ENCODE assay signal across 10 cellular contexts in the genomic region with DNA sequence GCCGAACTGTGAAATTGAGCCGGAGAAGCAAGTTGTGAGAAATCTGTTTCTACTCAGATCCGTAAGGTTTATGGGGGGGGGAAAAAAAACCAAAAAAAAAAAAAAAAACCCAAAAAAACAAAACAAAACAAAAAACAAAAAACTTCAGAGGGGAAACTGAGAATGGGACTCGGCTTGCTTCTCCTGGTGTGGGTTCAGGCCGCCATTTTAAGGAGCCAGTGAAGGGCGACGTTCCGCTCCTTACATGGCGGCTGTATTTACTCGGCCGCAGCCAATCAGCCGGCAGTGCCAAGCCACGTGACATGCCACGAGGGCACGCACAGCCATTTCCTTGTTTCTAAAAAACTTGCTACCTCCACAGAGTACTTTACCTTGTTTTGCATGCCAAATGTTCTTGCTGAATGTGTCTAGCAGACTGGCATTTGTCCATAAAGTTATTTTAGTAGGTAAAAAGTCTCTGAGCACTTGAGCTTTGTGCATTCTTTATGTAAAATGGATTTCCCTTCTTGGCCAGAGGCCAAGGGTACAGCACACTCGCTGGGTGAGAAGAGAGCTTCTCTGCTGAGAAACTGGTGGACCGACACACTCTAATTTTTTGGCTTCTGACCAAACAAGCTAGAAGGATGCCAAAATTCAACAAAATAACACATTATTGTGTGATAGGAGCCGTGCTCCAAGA.
DNase-seq lines count a peak whose midpoint lies in the region; ATAC-seq and TF ChIP-seq lines count a peak whose summit lies in the region.
"Had no signal": no experiment of that assay in that cellular context is flagged by ENCODE, and none has a peak within 500 bp of the region (broad histone marks: within the 10 kb centered on the region; RNA-seq: fewer than 3 reads in every experiment).

No MANE protein-coding gene starts in this region.

- TF ChIP-seq CTCF in gastrocnemius medialis (IDR thresholded peaks at IDR 0.05 in 4 of 5, conservative IDR thresholded peaks at IDR 0.05 in 1 of 5) (no peak), H9 (conservative IDR thresholded peaks at IDR 0.05) (no peak)

- no peaks in the 10 kb centered on the region for H3K79me1 ChIP-seq in H9 (ENCODE audit: insufficient read depth, low read depth, low read length, poor library complexity, severe bottlenecking)

- H2AFZ ChIP-seq in Karpas-422 (ENCODE audit: low read length) = no peak overlapping the region
- H2AFZ ChIP-seq in H9 (ENCODE audit: low read length) = no peak overlapping the region

- H3K9me3 ChIP-seq in Karpas-422 (ENCODE audit: low read length) (no peaks in the 10 kb centered on the region), gastrocnemius medialis (no peaks in the 10 kb centered on the region), H9 (ENCODE audit: control insufficient read depth, low read depth, low read length) (no peaks in the 10 kb centered on the region)

- peak; percentile 95 to 96 for ATAC-seq in left cardiac atrium
- peak; percentile 80 to 81 for ATAC-seq in gastrocnemius medialis

- no peaks in the 10 kb centered on the region for H3K23me2 ChIP-seq in H9 (ENCODE audit: insufficient read length, low read depth, low read length, poor library complexity, severe bottlenecking)

- no peak overlapping the region for H3K23ac ChIP-seq in H9 (ENCODE audit: insufficient read length, low read depth, low read length)

- peaks cover 7% of the 10 kb centered on the region for H3K27me3 Mint-ChIP-seq in activated T-helper 2 cell treated with anti-CD3 and anti-CD28 coated beads, Interferon-gamma antibody, Interleukin-2, Interleukin-4, amounts not matched to agents 10 μg/mL and 5 μg/mL and 100 μg/mL, durations not matched to agents 14 hours and 24 hours and 36 hours (ENCODE audit: low read depth)
- no peaks in the 10 kb centered on the region for H3K27me3 Mint-ChIP-seq in H9 (ENCODE audit: low read depth)

- in situ Hi-C loops in gastrocnemius medialis (cut with MboI; ENCODE audit: low sequenced_read_pairs in 4 of 4) = loop anchor here in 1 of 4 donors (10.0 kb wide), 1 partner anchor 99 kb away; a partner anchor contains a TSS

- no peaks in the 10 kb centered on the region for H3K9me2 ChIP-seq in Karpas-422 (replicated peaks; ENCODE audit: insufficient read depth, low read length)

- no CpG with 5 or more reads among the region's 18 CpGs for WGBS in H9 (ENCODE audit: extremely low coverage, insufficient read length, low lambda C conversion rate)

- H3K36me3 ChIP-seq in Karpas-422 (ENCODE audit: insufficient read depth, low read length) = no peaks in the 10 kb centered on the region
- H3K36me3 ChIP-seq in gastrocnemius medialis = no peaks in the 10 kb centered on the region

- no peak overlapping the region for H3K4ac ChIP-seq in H9 (ENCODE audit: low read depth, low read length)

- H3K18ac ChIP-seq in H9 (ENCODE audit: insufficient read length, low read depth, low read length) = no peak overlapping the region

- H3K4me3 ChIP-seq in Karpas-422 (ENCODE audit: low read length) (no peak overlapping the region; the same call in 1 of the 2 replicates), gastrocnemius medialis (peak overlapping the region; percentile 47 to 59 (median 58))

- H2BK120ac ChIP-seq in H9 (ENCODE audit: low read depth, low read length, poor library complexity, severe bottlenecking) = no peak overlapping the region

- H2AK5ac ChIP-seq in H9 (ENCODE audit: insufficient read length, low read length) = no peak overlapping the region

- no peaks in the 10 kb centered on the region for H3K79me2 ChIP-seq in Karpas-422 (ENCODE audit: low read length)
- no peaks in the 10 kb centered on the region for H3K79me2 ChIP-seq in H9 (ENCODE audit: insufficient read depth, low read length)

- H3K27me3 ChIP-seq in Karpas-422 (ENCODE audit: low read length) = no peaks in the 10 kb centered on the region
- H3K27me3 ChIP-seq in gastrocnemius medialis = no peaks in the 10 kb centered on the region
- H3K27me3 ChIP-seq in H9 (ENCODE audit: insufficient read depth, low read length) = no peaks in the 10 kb centered on the region

- no peak overlapping the region for H4K5ac ChIP-seq in H9 (ENCODE audit: insufficient read length, low read depth, low read length)

- H3K56ac ChIP-seq in H9 (ENCODE audit: insufficient read length, low read depth, low read length) = no peak overlapping the region

- H3K27ac ChIP-seq in Karpas-422 (ENCODE audit: low read length) = no peak overlapping the region
- peak overlapping the region; percentile 90 to 94 (median 92) for H3K27ac ChIP-seq in gastrocnemius medialis
- H3K27ac ChIP-seq in H9 (ENCODE audit: insufficient read length, low read depth, low read length) = no peak overlapping the region

- H3K4me2 ChIP-seq in Karpas-422 (ENCODE audit: low read depth, low read length, poor library complexity, severe bottlenecking) (peak overlapping the region; percentile 32), H9 (ENCODE audit: insufficient read depth, insufficient read length, low read length) (no peak overlapping the region)

- H3K4me1 ChIP-seq in Karpas-422 (ENCODE audit: low read length) = peaks cover 22% of the 10 kb centered on the region
- H3K4me1 ChIP-seq in gastrocnemius medialis = peaks cover 73 to 84% of the 10 kb centered on the region in 2 donors
- no peaks in the 10 kb centered on the region for H3K4me1 ChIP-seq in H9 (ENCODE audit: insufficient read depth, low read length)

- no peak overlapping the region for H4K91ac ChIP-seq in H9 (ENCODE audit: insufficient read length, low read depth, low read length)

- DNase-seq in Karpas-422 (peak; percentile 92), amygdala (lab: John Stamatoyannopoulos, UW) (peak in 55 of 56 donors; percentile 41 to 96 (median 86)), left cardiac atrium (peak; percentile 95), gastrocnemius medialis (peak; percentile 93 to 97), H9 (no peak), GDM1 (lab: John Stamatoyannopoulos, UW) (no peak)
- DNase-seq in activated T-helper 2 cell treated with anti-CD3 and anti-CD28 coated beads, Interferon-gamma antibody, Interleukin-2, Interleukin-4, amounts not matched to agents 10 μg/mL and 5 μg/mL and 100 μg/mL, durations not matched to agents 14 hours and 24 hours and 36 hours (ENCODE audit: low spot score) = no peak
- no peak for DNase-seq in activated CD8-positive, alpha-beta memory T cell treated with anti-CD3 and anti-CD28 coated beads for 24 hours
- DNase-seq: naive B cell had no signal

- peak in 1 of 2 donors; percentile 12 for TF ChIP-seq POLR2A in gastrocnemius medialis (IDR thresholded peaks at IDR 0.05)

- H4K20me1 ChIP-seq in Karpas-422 (ENCODE audit: insufficient read depth, low read depth, low read length) = peaks cover 30% of the 10 kb centered on the region
- no peaks in the 10 kb centered on the region for H4K20me1 ChIP-seq in H9 (ENCODE audit: control insufficient read depth, insufficient read depth, insufficient read length)

- H3K9me3 Mint-ChIP-seq in activated T-helper 2 cell treated with anti-CD3 and anti-CD28 coated beads, Interferon-gamma antibody, Interleukin-2, Interleukin-4, amounts not matched to agents 10 μg/mL and 5 μg/mL and 100 μg/mL, durations not matched to agents 14 hours and 24 hours and 36 hours = no peaks in the 10 kb centered on the region
- H3K9me3 Mint-ChIP-seq in H9 = no peaks in the 10 kb centered on the region
- H3K9me3 Mint-ChIP-seq: IgD-negative memory B cell, naive B cell had no signal

- H2BK20ac ChIP-seq in H9 (ENCODE audit: low read depth, low read length, poor library complexity, severe bottlenecking) = no peak overlapping the region

- intact Hi-C loops in left cardiac atrium (cut with DNase I) = loop anchor here in 1 of 2 donors (5.0 to 10.0 kb wide), 2 partner anchors 102 to 129 kb away; a partner anchor contains a TSS
- intact Hi-C loops in gastrocnemius medialis (cut with DNase I; ENCODE audit: low total_unique reads) = loop anchor here (2.0 to 5.0 kb wide), 5 partner anchors 41 to 268 kb away; no protein-coding TSS in a partner anchor
- intact Hi-C loops in activated T-helper 2 cell treated with anti-CD3 and anti-CD28 coated beads, Interferon-gamma antibody, Interleukin-2, Interleukin-4, amounts not matched to agents 10 μg/mL and 5 μg/mL and 100 μg/mL, durations not matched to agents 14 hours and 24 hours and 36 hours (cut with micrococcal nuclease) = no loop called here

- H2BK15ac ChIP-seq in H9 (ENCODE audit: low read depth, low read length) = no peak overlapping the region

- no peak overlapping the region for H3K27ac Mint-ChIP-seq in activated T-helper 2 cell treated with anti-CD3 and anti-CD28 coated beads, Interferon-gamma antibody, Interleukin-2, Interleukin-4, amounts not matched to agents 10 μg/mL and 5 μg/mL and 100 μg/mL, durations not matched to agents 14 hours and 24 hours and 36 hours
- H3K27ac Mint-ChIP-seq in H9 = 0 out of 7 replicates have a peak overlapping the region, but pooled peaks of 1 of the 3 experiments have one; percentile 52
- H3K27ac Mint-ChIP-seq: IgD-negative memory B cell, naive B cell had no signal

- H3K36me3 Mint-ChIP-seq in activated T-helper 2 cell treated with anti-CD3 and anti-CD28 coated beads, Interferon-gamma antibody, Interleukin-2, Interleukin-4, amounts not matched to agents 10 μg/mL and 5 μg/mL and 100 μg/mL, durations not matched to agents 14 hours and 24 hours and 36 hours (ENCODE audit: low read depth) = no peaks in the 10 kb centered on the region
- H3K36me3 Mint-ChIP-seq in H9 (ENCODE audit: insufficient read depth in 1 of 3, low read depth in 3 of 3) = no peaks in the 10 kb centered on the region
- H3K36me3 Mint-ChIP-seq: naive B cell had no signal

- H2BK5ac ChIP-seq in H9 (ENCODE audit: insufficient read length, low read length) = no peak overlapping the region

- H3K9ac ChIP-seq in Karpas-422 (ENCODE audit: low read length) (no peak overlapping the region), H9 (ENCODE audit: extremely low read depth, insufficient read length, low read length) (no peak overlapping the region)

- no peak overlapping the region for H3T11ph ChIP-seq in H9 (ENCODE audit: low read length)

- H4K8ac ChIP-seq in H9 (replicated peaks; ENCODE audit: insufficient read length, low read depth, low read length) = no peak overlapping the region

- H3K4me1 Mint-ChIP-seq in activated T-helper 2 cell treated with anti-CD3 and anti-CD28 coated beads, Interferon-gamma antibody, Interleukin-2, Interleukin-4, amounts not matched to agents 10 μg/mL and 5 μg/mL and 100 μg/mL, durations not matched to agents 14 hours and 24 hours and 36 hours (ENCODE audit: low read depth) = no peaks in the 10 kb centered on the region
- H3K4me1 Mint-ChIP-seq in H9 = peaks cover 12 to 17% of the 10 kb centered on the region in 2 experiments

- H3K14ac ChIP-seq in H9 (ENCODE audit: insufficient read depth, low read length) = no peak overlapping the region

- no peak overlapping the region for H2BK12ac ChIP-seq in H9 (ENCODE audit: insufficient read length, low read depth, low read length)

- H3K4me3 Mint-ChIP-seq in activated T-helper 2 cell treated with anti-CD3 and anti-CD28 coated beads, Interferon-gamma antibody, Interleukin-2, Interleukin-4, amounts not matched to agents 10 μg/mL and 5 μg/mL and 100 μg/mL, durations not matched to agents 14 hours and 24 hours and 36 hours (ENCODE audit: low read depth) = no peak overlapping the region
- no peak overlapping the region for H3K4me3 Mint-ChIP-seq in H9
- H3K4me3 Mint-ChIP-seq: IgD-negative memory B cell, naive B cell had no signal

Comparison
In these comparisons a context has a peak if more than half of its experiments do, and no peak if none do; other contexts are left out.
1. DNase-seq: peak in Karpas-422 (single experiment), amygdala (55 of 56), left cardiac atrium (single experiment) and gastrocnemius medialis (2 of 2); none in activated T-helper 2 cell treated with anti-CD3 and anti-CD28 coated beads, Interferon-gamma antibody, Interleukin-2, Interleukin-4, amounts not matched to agents 10 μg/mL and 5 μg/mL and 100 μg/mL, durations not matched to agents 14 hours and 24 hours and 36 hours (single experiment), activated CD8-positive, alpha-beta memory T cell treated with anti-CD3 and anti-CD28 coated beads for 24 hours (single experiment), H9 (single experiment) and GDM1 (single experiment).
2. H3K27ac ChIP-seq: peak in gastrocnemius medialis (4 of 4); none in Karpas-422 (single experiment) and H9 (single experiment).